Comparison of ENCODE assay signal across 8 cellular contexts in the genomic region with DNA sequence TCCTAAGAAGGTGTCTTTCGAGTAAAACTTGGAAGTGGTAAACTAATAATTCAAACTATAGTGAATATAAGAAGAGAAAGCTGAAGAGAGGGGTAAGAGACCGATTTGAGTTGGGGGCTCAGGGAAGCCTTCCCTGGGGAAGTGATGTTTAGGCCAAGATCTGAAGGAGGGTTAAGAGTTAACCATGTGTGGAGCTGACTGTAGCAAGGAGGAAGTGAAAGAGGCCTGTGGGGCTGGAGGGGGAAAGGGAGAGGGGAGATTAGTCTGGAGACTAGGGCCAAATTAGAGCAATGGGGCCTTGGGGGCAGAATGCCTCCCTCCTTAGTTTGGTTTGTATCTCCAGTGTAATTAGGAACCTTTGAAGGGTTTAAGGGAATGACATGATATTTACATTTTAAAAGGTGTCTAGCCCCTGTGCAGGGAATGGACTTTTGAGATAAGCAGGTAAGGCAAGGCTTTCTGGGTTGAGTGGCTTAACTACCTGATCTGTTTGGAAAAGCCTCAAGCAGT. TPM values are rescaled to one million over a fixed set of nuclear protein-coding genes. Genes with fewer than 3 reads are reported as not detected.
DNase-seq lines count a peak whose midpoint lies in the region; ATAC-seq and TF ChIP-seq lines count a peak whose summit lies in the region.

No MANE protein-coding gene starts in this region.

- peaks cover 84% of the 10 kb centered on the region for H3K79me2 ChIP-seq in OCI-LY7 (ENCODE audit: insufficient read depth, low read depth, low read length)

- 45% methylated on average over 2 of the region's 2 CpGs for WGBS in suprapubic skin

- H2AFZ ChIP-seq in OCI-LY7 (ENCODE audit: low read length): no peak overlapping the region

- peaks cover 12% of the 10 kb centered on the region; the same call in 1 of the 2 replicates for H4K20me1 ChIP-seq in OCI-LY7 (ENCODE audit: insufficient read depth, low read length)

- peak overlapping the region; percentile 61 for H3K27ac Mint-ChIP-seq in Calu3 (ENCODE audit: unreplicated experiment)

- BruUV-seq in Calu3 (replicated peaks; lab: Mats Ljungman, UMichigan) (no TSS peak), OCI-LY7 (replicated peaks; lab: Mats Ljungman, UMichigan) (no TSS peak)

- H3K9me3 Mint-ChIP-seq in Calu3 (ENCODE audit: low read depth, unreplicated experiment): no peaks in the 10 kb centered on the region

- H3K9me3 ChIP-seq in OCI-LY7 (ENCODE audit: low read length) (no peaks in the 10 kb centered on the region), suprapubic skin (no peaks in the 10 kb centered on the region)

- intact Hi-C loops in Calu3 (cut with micrococcal nuclease; ENCODE audit: unreplicated experiment): loop anchor here (2.0 to 5.0 kb wide), 3 partner anchors 16 to 177 kb away; no protein-coding TSS in a partner anchor
- intact Hi-C loops in OCI-LY7 (cut with micrococcal nuclease; ENCODE audit: unreplicated experiment): loop anchor here (5.0 kb wide), 1 partner anchor 153 kb away; no protein-coding TSS in a partner anchor

- DNase-seq in Calu3 (peak; percentile 18), OCI-LY7 (ENCODE audit: low spot score) (peak; percentile 75), fibroblast of villous mesenchyme (ENCODE audit: low read depth) (no peak), suprapubic skin (ENCODE audit: low spot score in 2 of 2) (no peak), NCI-H748 treated with DMSO at 0.1 percent for 48 hours (lab: John Stamatoyannopoulos, UW) (no peak), putamen (ENCODE audit: low spot score) (no peak)

- no peaks in the 10 kb centered on the region for H3K27me3 Mint-ChIP-seq in Calu3 (ENCODE audit: unreplicated experiment)

- H3K27ac ChIP-seq in OCI-LY7 (ENCODE audit: low read depth, low read length, poor library complexity, severe bottlenecking) (peak overlapping the region; percentile 80), suprapubic skin (no peak overlapping the region)

- peaks cover 53% of the 10 kb centered on the region for H3K36me3 Mint-ChIP-seq in Calu3 (ENCODE audit: insufficient read depth, unreplicated experiment)

- peaks cover 36% of the 10 kb centered on the region for H3K36me3 ChIP-seq in OCI-LY7 (ENCODE audit: insufficient read depth, low read length)
- no peaks in the 10 kb centered on the region for H3K36me3 ChIP-seq in suprapubic skin

- H3K4me1 ChIP-seq in OCI-LY7 (ENCODE audit: insufficient read depth, low read length, poor library complexity, severe bottlenecking) (peaks cover 52% of the 10 kb centered on the region), suprapubic skin (peaks cover 48% of the 10 kb centered on the region)

- H3K4me3 Mint-ChIP-seq in Calu3 (ENCODE audit: low read depth, unreplicated experiment): peak overlapping the region; percentile 94

- CTCF ChIA-PET in Calu3 (lab: Charles Lee): interaction anchor here (1.1 to 1.3 kb wide), 3 partner anchors 15 to 252 kb away, joined by 3 to 8 read pairs (median 3); no protein-coding TSS in a partner anchor
- CTCF ChIA-PET in OCI-LY7 (lab: Charles Lee; ENCODE audit: unreplicated experiment): interaction anchor here (0.6 kb wide), 1 partner anchor 15 kb away, joined by 3 read pairs; no protein-coding TSS in a partner anchor

- TF ChIP-seq EP300 in suprapubic skin (IDR thresholded peaks at IDR 0.05): no peak

- no peak for TF ChIP-seq POLR2A in suprapubic skin (IDR thresholded peaks at IDR 0.05)

- H3K4me3 ChIP-seq in OCI-LY7 (ENCODE audit: low read depth, low read length, poor library complexity, severe bottlenecking) (peak overlapping the region; percentile 95), fibroblast of villous mesenchyme (ENCODE audit: low read depth, low read length) (peak overlapping the region; percentile 30), suprapubic skin (peak overlapping the region; percentile 88)

- POLR2A ChIA-PET in OCI-LY7 (lab: Charles Lee): interaction anchor here (0.5 to 2.3 kb wide), 2 partner anchors 14 to 610 kb away, joined by 3 to 7 read pairs; no protein-coding TSS in a partner anchor

- H3K4me2 ChIP-seq in OCI-LY7 (ENCODE audit: low read length): peak overlapping the region; percentile 91

- H3K9me2 ChIP-seq in OCI-LY7 (ENCODE audit: insufficient read depth, low read length): no peaks in the 10 kb centered on the region

- no peak for TF ChIP-seq CTCF in Calu3 (IDR thresholded peaks at IDR 0.05; ENCODE audit: unreplicated experiment)
- no peak for TF ChIP-seq CTCF in OCI-LY7 (conservative IDR thresholded peaks at IDR 0.05; ENCODE audit: low read length)
- TF ChIP-seq CTCF in fibroblast of villous mesenchyme (IDR thresholded peaks at IDR 0.05; ENCODE audit: insufficient read depth, low read depth, low read length): no peak
- no peak for TF ChIP-seq CTCF in suprapubic skin (IDR thresholded peaks at IDR 0.05)

- peaks cover 62% of the 10 kb centered on the region for H3K4me1 Mint-ChIP-seq in Calu3 (ENCODE audit: low read depth, unreplicated experiment)

- no peaks in the 10 kb centered on the region for H3K27me3 ChIP-seq in suprapubic skin

- ATAC-seq in GM21723 (IDR thresholded peaks at IDR 0.05; ENCODE audit: unreplicated experiment) (peak; percentile 40), GM18498 (IDR thresholded peaks at IDR 0.05; ENCODE audit: unreplicated experiment) (no peak)

RNA-seq across cellular contexts. Expression of a gene that starts 2.2 kb away (rescaled TPM):
- total RNA-seq in Calu3 (2022): 49.5 and 49.6 TPM in 2 replicates
- total RNA-seq in OCI-LY7 (2014; rRNA removed; shearing (Covaris generic)): 17.1 and 23.0 TPM in 2 replicates
- total RNA-seq in OCI-LY7 (2022): 41.3 and 42.5 TPM in 2 replicates
- total RNA-seq in fibroblast of villous mesenchyme: 9.7 and 11.2 TPM in 2 replicates
- 10 to 100 TPM; 23.1 to 37.2 (median 30.7) TPM for total RNA-seq in suprapubic skin

RNA-seq across cellular contexts. Expression of a gene that starts 34.7 kb away (rescaled TPM):
- total RNA-seq in Calu3 (2022): 214 and 243 TPM in 2 replicates
- 41.4 and 47.0 TPM in 2 replicates for total RNA-seq in OCI-LY7 (2014; rRNA removed; shearing (Covaris generic))
- 87.6 and 93.6 TPM in 2 replicates for total RNA-seq in OCI-LY7 (2022)
- total RNA-seq in fibroblast of villous mesenchyme: 170 and 225 TPM in 2 replicates
- total RNA-seq in suprapubic skin: 10 to 100 TPM; 44.3 to 52.9 (median 47.3) TPM

Comparison
In these comparisons a context has a peak if more than half of its experiments do, and no peak if none do; other contexts are left out.
1. DNase-seq: peak in Calu3 (single experiment) and OCI-LY7 (single experiment); none in fibroblast of villous mesenchyme (single experiment), suprapubic skin (0 of 2), NCI-H748 treated with DMSO at 0.1 percent for 48 hours (single experiment) and putamen (single experiment).
2. H3K4me3 ChIP-seq: peak in every context shown above with its lines; median percentile 95 in OCI-LY7; 88 in suprapubic skin; 30 in fibroblast of villous mesenchyme.